Comparison of ENCODE assay signal across 19 cellular contexts in genomic region chr2:131125195-131125757, GRCh38. TPM values are rescaled to one million over a fixed set of nuclear protein-coding genes. Genes with fewer than 3 reads are reported as not detected.
DNase-seq lines count a peak whose midpoint lies in the region; TF ChIP-seq lines count a peak whose summit lies in the region.
"Had no signal": no experiment of that assay in that cellular context is flagged by ENCODE, and none has a peak within 500 bp of the region (broad histone marks: within the 10 kb centered on the region; RNA-seq: fewer than 3 reads in every experiment).

No MANE protein-coding gene starts in this region.

- DNase-seq in A673 (ENCODE audit: low spot score) = peak; percentile 6
- DNase-seq in NCI-H1092 (lab: John Stamatoyannopoulos, UW) = peak; percentile 5
- DNase-seq in NCI-H2171 treated with DMSO at 0.1 percent for 48 hours (lab: John Stamatoyannopoulos, UW) = peak; percentile 83
- DNase-seq in midbrain (lab: John Stamatoyannopoulos, UW) = peak; percentile 13
- DNase-seq in iPS-NIHi7 (ENCODE audit: extremely low spot score) = no peak
- no peak for DNase-seq in AG08396 (ENCODE audit: low spot score)
- no peak for DNase-seq in activated naive CD4-positive, alpha-beta T cell treated with Interleukin-2 at 50 U/mL for 16 hours
- no peak for DNase-seq in mesenteric fat pad (ENCODE audit: low spot score)
- DNase-seq: activated CD4-positive, alpha-beta T cell treated with anti-CD3 and anti-CD28 coated beads, Interleukin-2, amount 50 U/mL, for 48 hours; activated naive CD4-positive, alpha-beta T cell; central memory CD4-positive, alpha-beta T cell; dorsolateral prefrontal cortex; foreskin fibroblast; H9; mesenchymal stem cell; spleen; T-helper 17 cell had no signal

- POLR2A ChIA-PET in A673 (lab: Charles Lee; ENCODE audit: low non-redundant PET) = no interaction called here

- H3K36me3 ChIP-seq in A673 (ENCODE audit: insufficient read depth, low read length, poor library complexity, severe bottlenecking) = peaks cover 37% of the 10 kb centered on the region

- no peaks in the 10 kb centered on the region for H3K4me1 ChIP-seq in A673 (ENCODE audit: insufficient read depth, low read length, poor library complexity, severe bottlenecking)

- H3K27me3 ChIP-seq in A673 (replicated peaks; ENCODE audit: insufficient read depth, low read depth, low read length, poor library complexity) = no peaks in the 10 kb centered on the region
- H3K27me3 ChIP-seq: dorsolateral prefrontal cortex, spleen had no signal

- no TSS peak for BruUV-seq in A673 (replicated peaks; lab: Mats Ljungman, UMichigan)

- H3K9me3 ChIP-seq in A673 (ENCODE audit: low read depth, low read length, poor library complexity, severe bottlenecking) = no peaks in the 10 kb centered on the region

- TF ChIP-seq CTCF in A673 (conservative IDR thresholded peaks at IDR 0.05; ENCODE audit: low read depth, low read length) = no peak

- H3K27ac ChIP-seq in A673 (ENCODE audit: low read depth, low read length, poor library complexity, severe bottlenecking) = no peak overlapping the region
- H3K27ac ChIP-seq: epithelial cell of prostate, KMS-11, spleen had no signal

- no peak overlapping the region for H3K4me3 ChIP-seq in A673 (ENCODE audit: low read depth, low read length, poor library complexity, severe bottlenecking)
- H3K4me3 ChIP-seq: spleen had no signal

- CTCF ChIA-PET in A673 (lab: Charles Lee) = no interaction called here

- intact Hi-C loops in A673 (cut with micrococcal nuclease; ENCODE audit: unreplicated experiment) = no loop called here

RNA-seq across cellular contexts. Expression of gene PLEKHB2, which starts 20.1 kb away (rescaled TPM):
- 61.0 and 63.8 TPM in 2 replicates for total RNA-seq in A673 (2021)
- total RNA-seq in mesenteric fat pad = 68.2 TPM

RNA-seq across cellular contexts. Expression of gene FAM168B, which starts 32.0 kb away (rescaled TPM):
- total RNA-seq in A673 (2021) (143 and 149 TPM in 2 replicates), mesenteric fat pad (120 TPM)

Comparison
In these comparisons a context has a peak if more than half of its experiments do, and no peak if none do; other contexts are left out.
1. DNase-seq: peak in A673 (single experiment), NCI-H1092 (single experiment), NCI-H2171 treated with DMSO at 0.1 percent for 48 hours (single experiment) and midbrain (single experiment); none in iPS-NIHi7 (single experiment), AG08396 (single experiment), activated naive CD4-positive, alpha-beta T cell treated with Interleukin-2 at 50 U/mL for 16 hours (single experiment) and mesenteric fat pad (single experiment).